8 cellular contexts compared by ENCODE assay signal in genomic region chr1:70528591-70529333, GRCh38.
DNase-seq lines count a peak whose midpoint lies in the region; ATAC-seq and TF ChIP-seq lines count a peak whose summit lies in the region.

No MANE protein-coding gene starts in this region.

- no peaks in the 10 kb centered on the region for H4K20me1 ChIP-seq in GM23338 (replicated peaks; ENCODE audit: insufficient read depth)

- CTCF ChIA-PET in activated CD8-positive, alpha-beta T cell treated with anti-CD3 and anti-CD28 coated beads, Interleukin-2, amount 10 ng/mL, durations not matched to agents 7 days and 5 days (lab: Charles Lee): interaction anchor here (1.2 to 2.4 kb wide), 2 partner anchors 47 to 521 kb away, joined by 3 to 10 read pairs; no protein-coding TSS in a partner anchor

- H3K27ac ChIP-seq in GM23338 (ENCODE audit: low read depth): no peak overlapping the region
- H3K27ac ChIP-seq in iPS DF 6.9 (ENCODE audit: low read length): no peak overlapping the region
- H3K27ac ChIP-seq in testis: no peak overlapping the region

- no peaks in the 10 kb centered on the region for H3K9me2 ChIP-seq in GM23338 (ENCODE audit: insufficient read depth)

- ATAC-seq in activated naive CD8-positive, alpha-beta T cell treated with anti-CD3 and anti-CD28 coated beads, Interleukin-2, amount 10 ng/mL, durations not matched to agents 7 days and 5 days (ENCODE audit: low read depth): peak; percentile 47
- peak; percentile 100 for ATAC-seq in GM23338
- ATAC-seq in activated CD8-positive, alpha-beta T cell treated with anti-CD3 and anti-CD28 coated beads, Interleukin-2, amount 10 ng/mL, durations not matched to agents 7 days and 5 days: no peak

- H3K4me3 ChIP-seq in GM23338: no peak overlapping the region
- no peak overlapping the region for H3K4me3 ChIP-seq in iPS DF 6.9 (ENCODE audit: low read length)
- H3K4me3 ChIP-seq in testis: no peak overlapping the region

- no peak for TF ChIP-seq POLR2A in testis (IDR thresholded peaks at IDR 0.05)

- H3K4me1 Mint-ChIP-seq in activated naive CD8-positive, alpha-beta T cell treated with anti-CD3 and anti-CD28 coated beads, Interleukin-2, amount 10 ng/mL, durations not matched to agents 7 days and 5 days: peaks cover 2% of the 10 kb centered on the region
- peaks cover 7% of the 10 kb centered on the region for H3K4me1 Mint-ChIP-seq in activated naive CD8-positive, alpha-beta T cell treated with anti-CD3 and anti-CD28 coated beads for 36 hours
- H3K4me1 Mint-ChIP-seq in GM23338: no peaks in the 10 kb centered on the region
- H3K4me1 Mint-ChIP-seq in activated CD8-positive, alpha-beta T cell treated with anti-CD3 and anti-CD28 coated beads, Interleukin-2, amount 10 ng/mL, durations not matched to agents 7 days and 5 days (ENCODE audit: low read depth): no peaks in the 10 kb centered on the region

- no peak overlapping the region for H3K27ac Mint-ChIP-seq in activated naive CD8-positive, alpha-beta T cell treated with anti-CD3 and anti-CD28 coated beads, Interleukin-2, amount 10 ng/mL, durations not matched to agents 7 days and 5 days
- H3K27ac Mint-ChIP-seq in activated naive CD8-positive, alpha-beta T cell treated with anti-CD3 and anti-CD28 coated beads for 36 hours: no peak overlapping the region
- no peak overlapping the region for H3K27ac Mint-ChIP-seq in GM23338
- H3K27ac Mint-ChIP-seq in activated CD8-positive, alpha-beta T cell treated with anti-CD3 and anti-CD28 coated beads, Interleukin-2, amount 10 ng/mL, durations not matched to agents 7 days and 5 days: no peak overlapping the region

- intact Hi-C loops in testis (cut with DNase I; ENCODE audit: low total_unique reads): loop anchor here (10.0 kb wide), 1 partner anchor 526 kb away; no protein-coding TSS in a partner anchor
- intact Hi-C loops in posterior vena cava (cut with DNase I): loop anchor here in 1 of 2 donors (5.0 kb wide), 1 partner anchor 519 kb away; the partner anchor contains the start of gene PTGER3

- H3K4me3 Mint-ChIP-seq in activated naive CD8-positive, alpha-beta T cell treated with anti-CD3 and anti-CD28 coated beads, Interleukin-2, amount 10 ng/mL, durations not matched to agents 7 days and 5 days: no peak overlapping the region
- H3K4me3 Mint-ChIP-seq in activated naive CD8-positive, alpha-beta T cell treated with anti-CD3 and anti-CD28 coated beads for 36 hours: no peak overlapping the region
- no peak overlapping the region for H3K4me3 Mint-ChIP-seq in GM23338
- H3K4me3 Mint-ChIP-seq in activated CD8-positive, alpha-beta T cell treated with anti-CD3 and anti-CD28 coated beads, Interleukin-2, amount 10 ng/mL, durations not matched to agents 7 days and 5 days: no peak overlapping the region

- H3K4me1 ChIP-seq in GM23338 (ENCODE audit: insufficient read depth): no peaks in the 10 kb centered on the region
- H3K4me1 ChIP-seq in iPS DF 6.9 (ENCODE audit: control insufficient read depth, insufficient read depth, low read length): no peaks in the 10 kb centered on the region
- no peaks in the 10 kb centered on the region for H3K4me1 ChIP-seq in testis

- no peaks in the 10 kb centered on the region for H3K36me3 Mint-ChIP-seq in activated naive CD8-positive, alpha-beta T cell treated with anti-CD3 and anti-CD28 coated beads, Interleukin-2, amount 10 ng/mL, durations not matched to agents 7 days and 5 days
- no peaks in the 10 kb centered on the region for H3K36me3 Mint-ChIP-seq in activated naive CD8-positive, alpha-beta T cell treated with anti-CD3 and anti-CD28 coated beads for 36 hours
- no peaks in the 10 kb centered on the region for H3K36me3 Mint-ChIP-seq in GM23338 (ENCODE audit: low read depth)
- no peaks in the 10 kb centered on the region for H3K36me3 Mint-ChIP-seq in activated CD8-positive, alpha-beta T cell treated with anti-CD3 and anti-CD28 coated beads, Interleukin-2, amount 10 ng/mL, durations not matched to agents 7 days and 5 days (ENCODE audit: low read depth)

- H3K27me3 ChIP-seq in GM23338 (ENCODE audit: insufficient read depth): no peaks in the 10 kb centered on the region
- no peaks in the 10 kb centered on the region for H3K27me3 ChIP-seq in iPS DF 6.9 (ENCODE audit: control insufficient read depth, insufficient read depth, low read length)
- no peaks in the 10 kb centered on the region for H3K27me3 ChIP-seq in testis

- no peak overlapping the region for H3K4me2 ChIP-seq in GM23338

- H3K36me3 ChIP-seq in GM23338 (ENCODE audit: insufficient read depth) (no peaks in the 10 kb centered on the region), iPS DF 6.9 (ENCODE audit: control insufficient read depth, insufficient read depth, low read length) (no peaks in the 10 kb centered on the region), testis (ENCODE audit: low read depth, missing control alignments) (no peaks in the 10 kb centered on the region)

- no peaks in the 10 kb centered on the region for H3K9me3 Mint-ChIP-seq in activated naive CD8-positive, alpha-beta T cell treated with anti-CD3 and anti-CD28 coated beads, Interleukin-2, amount 10 ng/mL, durations not matched to agents 7 days and 5 days
- no peaks in the 10 kb centered on the region for H3K9me3 Mint-ChIP-seq in activated naive CD8-positive, alpha-beta T cell treated with anti-CD3 and anti-CD28 coated beads for 36 hours
- H3K9me3 Mint-ChIP-seq in GM23338: no peaks in the 10 kb centered on the region
- no peaks in the 10 kb centered on the region for H3K9me3 Mint-ChIP-seq in activated CD8-positive, alpha-beta T cell treated with anti-CD3 and anti-CD28 coated beads, Interleukin-2, amount 10 ng/mL, durations not matched to agents 7 days and 5 days (ENCODE audit: insufficient read depth)

- POLR2A ChIA-PET in activated naive CD8-positive, alpha-beta T cell treated with anti-CD3 and anti-CD28 coated beads, Interleukin-2, amount 10 ng/mL, durations not matched to agents 7 days and 5 days (lab: Charles Lee): interaction anchor here (0.7 kb wide), 1 partner anchor 83 kb away, joined by 3 read pairs; no protein-coding TSS in a partner anchor
- POLR2A ChIA-PET in activated CD8-positive, alpha-beta T cell treated with anti-CD3 and anti-CD28 coated beads, Interleukin-2, amount 10 ng/mL, durations not matched to agents 7 days and 5 days (lab: Charles Lee): no interaction called here

- WGBS in iPS DF 6.9 (ENCODE audit: insufficient coverage, insufficient read length): no CpG with 5 or more reads among the region's 12 CpGs
- 50 to 60% methylated on average over 12 of the region's 12 CpGs for WGBS in testis, 2 donors

- no peaks in the 10 kb centered on the region for H3K79me2 ChIP-seq in GM23338 (replicated peaks; ENCODE audit: insufficient read depth)

- H3K9me3 ChIP-seq in iPS DF 6.9 (ENCODE audit: control insufficient read depth, insufficient read depth, low read length) (no peaks in the 10 kb centered on the region), testis (no peaks in the 10 kb centered on the region)

- H2AFZ ChIP-seq in GM23338: peak overlapping the region; percentile 54; the same call in 1 of the 2 replicates

- no peaks in the 10 kb centered on the region for H3F3A ChIP-seq in GM23338 (replicated peaks; ENCODE audit: low read depth)

- TF ChIP-seq CTCF in GM23338 (conservative IDR thresholded peaks at IDR 0.05; ENCODE audit: low read depth in 2 of 2) (peak; percentile 62 to 98), testis (IDR thresholded peaks at IDR 0.05) (peak in 2 of 3 experiments; percentile 20 to 41)

- H3K27me3 Mint-ChIP-seq in activated naive CD8-positive, alpha-beta T cell treated with anti-CD3 and anti-CD28 coated beads, Interleukin-2, amount 10 ng/mL, durations not matched to agents 7 days and 5 days: peaks cover 28% of the 10 kb centered on the region
- H3K27me3 Mint-ChIP-seq in activated naive CD8-positive, alpha-beta T cell treated with anti-CD3 and anti-CD28 coated beads for 36 hours: peaks cover 36% of the 10 kb centered on the region
- no peaks in the 10 kb centered on the region for H3K27me3 Mint-ChIP-seq in GM23338 (ENCODE audit: insufficient read depth, low read depth, poor library complexity)
- peaks cover 31% of the 10 kb centered on the region for H3K27me3 Mint-ChIP-seq in activated CD8-positive, alpha-beta T cell treated with anti-CD3 and anti-CD28 coated beads, Interleukin-2, amount 10 ng/mL, durations not matched to agents 7 days and 5 days (ENCODE audit: low read depth)

- no peak for DNase-seq in activated naive CD8-positive, alpha-beta T cell treated with anti-CD3 and anti-CD28 coated beads, Interleukin-2, amount 10 ng/mL, durations not matched to agents 7 days and 5 days
- DNase-seq in activated naive CD8-positive, alpha-beta T cell treated with anti-CD3 and anti-CD28 coated beads for 36 hours: no peak
- DNase-seq in GM23338 (ENCODE audit: low spot score) (peak; percentile 80), NCI-H1105 treated with DMSO at 0.1 percent for 48 hours (lab: John Stamatoyannopoulos, UW) (peak; percentile 44), iPS DF 6.9 (ENCODE audit: low read depth, low spot score) (peak; percentile 61), testis (peak; percentile 48), posterior vena cava (ENCODE audit: low spot score) (no peak)
- DNase-seq in activated CD8-positive, alpha-beta T cell treated with anti-CD3 and anti-CD28 coated beads, Interleukin-2, amount 10 ng/mL, durations not matched to agents 7 days and 5 days: peak; percentile 29

TF ChIP-seq in GM23338, 12 proteins besides CTCF, POLR2A, EP300 and RAD21 (continues in another document):
- no peak for TF ChIP-seq ZNF331 (CRISPR knock-in tag; IDR thresholded peaks at IDR 0.05; ENCODE audit: low read depth)

Comparison
In these comparisons a context has a peak if more than half of its experiments do, and no peak if none do; other contexts are left out.
1. DNase-seq: peak in GM23338 (single experiment), NCI-H1105 treated with DMSO at 0.1 percent for 48 hours (single experiment), activated CD8-positive, alpha-beta T cell treated with anti-CD3 and anti-CD28 coated beads, Interleukin-2, amount 10 ng/mL, durations not matched to agents 7 days and 5 days (single experiment), iPS DF 6.9 (single experiment) and testis (single experiment); none in activated naive CD8-positive, alpha-beta T cell treated with anti-CD3 and anti-CD28 coated beads, Interleukin-2, amount 10 ng/mL, durations not matched to agents 7 days and 5 days (single experiment), activated naive CD8-positive, alpha-beta T cell treated with anti-CD3 and anti-CD28 coated beads for 36 hours (single experiment) and posterior vena cava (single experiment).